ENCODE assay signal across 25 cellular contexts in the genomic region with DNA sequence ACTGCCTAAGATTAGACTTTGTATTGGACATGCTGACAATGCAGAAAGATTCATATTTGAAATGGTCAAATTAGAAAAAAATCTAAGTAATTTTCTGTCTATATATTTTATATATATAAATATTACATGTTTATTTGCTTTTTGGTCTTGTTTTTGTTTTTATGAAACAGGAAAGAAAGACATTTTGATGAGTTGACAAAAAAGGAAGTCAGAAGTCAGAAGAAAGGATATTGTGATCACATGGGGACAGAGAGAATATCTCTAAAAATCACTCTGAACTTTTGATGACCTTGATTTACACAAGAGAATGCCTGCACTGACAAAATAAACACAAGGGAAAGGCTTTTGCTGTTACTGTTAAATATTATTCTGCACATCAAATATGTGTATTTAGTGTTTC.
A peak's percentile ranks its signal among the peaks of the same experiment; 100 is the strongest.
DNase-seq lines count a peak whose midpoint lies in the region; ATAC-seq, FAIRE-seq and TF ChIP-seq lines count a peak whose summit lies in the region.
"Had no signal": no experiment of that assay in that cellular context is flagged by ENCODE, and none has a peak within 500 bp of the region (broad histone marks: within the 10 kb centered on the region; RNA-seq: fewer than 3 reads in every experiment).

No MANE protein-coding gene starts in this region.

- no peak overlapping the region for H3K9ac ChIP-seq in HepG2 (ENCODE audit: insufficient read depth, low read depth, low read length)
- H3K9ac ChIP-seq in MM.1S (ENCODE audit: low read length) = no peak overlapping the region
- H3K9ac ChIP-seq: BLaER1 treated with 17β-estradiol and CSF1 and Interleukin-3, amounts not matched to agents 10 nM and 100 nM; GM23248 had no signal

- no peak overlapping the region for H3K27ac Mint-ChIP-seq in Caco-2 (ENCODE audit: unreplicated experiment)
- H3K27ac Mint-ChIP-seq: CD14-positive monocyte; CD4-positive, alpha-beta T cell; H9; HFFc6 had no signal

- TF ChIP-seq CTCF in HepG2 (CRISPR knock-in tag; IDR thresholded peaks at IDR 0.05) (no peak), right lobe of liver (IDR thresholded peaks at IDR 0.05) (no peak), MM.1S (IDR thresholded peaks at IDR 0.05; ENCODE audit: low read length) (no peak), Caco-2 (IDR thresholded peaks at IDR 0.05; ENCODE audit: insufficient read depth in 1 of 2, low read depth in 1 of 2, low read length in 1 of 2, severe bottlenecking in 1 of 2, unreplicated experiment in 1 of 2) (no peak)

- peaks cover 9% of the 10 kb centered on the region for H3K9me3 Mint-ChIP-seq in Caco-2 (ENCODE audit: unreplicated experiment)

- H3K36me3 ChIP-seq in HepG2 (replicated peaks in 1 of 2; ENCODE audit: control insufficient read depth in 1 of 2, insufficient read depth in 2 of 2, low read length in 2 of 2) = no peaks in the 10 kb centered on the region
- H3K36me3 ChIP-seq in right lobe of liver = no peaks in the 10 kb centered on the region
- no peaks in the 10 kb centered on the region for H3K36me3 ChIP-seq in MM.1S (replicated peaks; ENCODE audit: insufficient read depth, low read length)
- no peaks in the 10 kb centered on the region for H3K36me3 ChIP-seq in Caco-2 (ENCODE audit: control insufficient read depth, insufficient read depth, low read length)
- H3K36me3 ChIP-seq: BE2C; BLaER1 treated with 17β-estradiol and CSF1 and Interleukin-3, amounts not matched to agents 10 nM and 100 nM had no signal

- intact Hi-C loops in HepG2 (cut with micrococcal nuclease; ENCODE audit: unreplicated experiment) (no loop called here), right lobe of liver (cut with DNase I) (no loop called here), Caco-2 (cut with micrococcal nuclease; ENCODE audit: unreplicated experiment) (no loop called here)

- no TSS peak for BruUV-seq in HepG2 (replicated peaks; lab: Mats Ljungman, UMichigan)
- BruUV-seq in Caco-2 (replicated peaks; lab: Mats Ljungman, UMichigan) = no TSS peak

- no peak for ATAC-seq in HepG2
- no peak for ATAC-seq in right lobe of liver
- ATAC-seq in GM21825 (IDR thresholded peaks at IDR 0.05; ENCODE audit: unreplicated experiment) = no peak
- no peak for ATAC-seq in GM21447 (IDR thresholded peaks at IDR 0.05; ENCODE audit: unreplicated experiment)
- ATAC-seq: GM12878 had no signal

- no peak for TF ChIP-seq EP300 in HepG2 (IDR thresholded peaks at IDR 0.05; ENCODE audit: low read depth in 2 of 2, low read length in 2 of 2)
- TF ChIP-seq EP300 in HepG2 (CRISPR knock-in tag; IDR thresholded peaks at IDR 0.05; ENCODE audit: borderline replicate concordance) = no peak

- POLR2A ChIA-PET in HepG2 (lab: Yijun Ruan, JAX) = no interaction called here
- POLR2A ChIA-PET in Caco-2 (lab: Charles Lee) = no interaction called here

- peaks cover 7% of the 10 kb centered on the region; the same call in 1 of the 2 replicates for H3K9me3 ChIP-seq in HepG2 (ENCODE audit: low read length)
- H3K9me3 ChIP-seq in right lobe of liver = no peaks in the 10 kb centered on the region
- no peaks in the 10 kb centered on the region for H3K9me3 ChIP-seq in MM.1S (replicated peaks; ENCODE audit: insufficient read depth, low read length)
- H3K9me3 ChIP-seq in Caco-2 = no peaks in the 10 kb centered on the region
- H3K9me3 ChIP-seq: BE2C had no signal

- H4K20me1 ChIP-seq in HepG2 (ENCODE audit: insufficient read depth, low read length) (no peaks in the 10 kb centered on the region), MM.1S (ENCODE audit: insufficient read depth, low read length) (no peaks in the 10 kb centered on the region)
- H4K20me1 ChIP-seq: BLaER1 treated with 17β-estradiol and CSF1 and Interleukin-3, amounts not matched to agents 10 nM and 100 nM had no signal

- H3K4me2 ChIP-seq in HepG2 (ENCODE audit: low read depth, low read length) (no peak overlapping the region), MM.1S (ENCODE audit: low read depth, low read length) (no peak overlapping the region)

- in situ Hi-C loops in HepG2 (cut with HindIII; ENCODE audit: extremely low pct_ligation_motif_present, low pct_unique_long_range_greater_than_20kb) = no loop called here

- H3K79me2 ChIP-seq in HepG2 (ENCODE audit: insufficient read depth, low read length) = no peaks in the 10 kb centered on the region
- H3K79me2 ChIP-seq in MM.1S (ENCODE audit: low read length) = no peaks in the 10 kb centered on the region

- H3K4me3 Mint-ChIP-seq in Caco-2 (ENCODE audit: unreplicated experiment) = no peak overlapping the region
- H3K4me3 Mint-ChIP-seq: CD14-positive monocyte; CD4-positive, alpha-beta T cell; H9; HFFc6 had no signal

- no peaks in the 10 kb centered on the region for H3K4me1 Mint-ChIP-seq in Caco-2 (ENCODE audit: low read depth, unreplicated experiment)
- H3K4me1 Mint-ChIP-seq: CD14-positive monocyte, H9 had no signal

- no peaks in the 10 kb centered on the region for H3K36me3 Mint-ChIP-seq in Caco-2 (ENCODE audit: insufficient read depth, unreplicated experiment)
- H3K36me3 Mint-ChIP-seq: CD14-positive monocyte had no signal

- H3K27ac ChIP-seq in HepG2 (ENCODE audit: extremely low read length, insufficient read depth, low read length) (no peak overlapping the region), right lobe of liver (no peak overlapping the region), MM.1S (ENCODE audit: low read length) (no peak overlapping the region)
- H3K27ac ChIP-seq: 22Rv1; BLaER1 treated with 17β-estradiol and CSF1 and Interleukin-3, amounts not matched to agents 10 nM and 100 nM; GM23248 had no signal

- H3K27me3 ChIP-seq in HepG2 (ENCODE audit: control insufficient read depth in 1 of 2, insufficient read depth in 2 of 2, low read length in 2 of 2) = no peaks in the 10 kb centered on the region
- H3K27me3 ChIP-seq in right lobe of liver = no peaks in the 10 kb centered on the region
- H3K27me3 ChIP-seq in MM.1S (replicated peaks; ENCODE audit: insufficient read depth, low read length) = no peaks in the 10 kb centered on the region
- no peaks in the 10 kb centered on the region for H3K27me3 ChIP-seq in Caco-2 (replicated peaks; ENCODE audit: control insufficient read depth, insufficient read depth, low read length)
- H3K27me3 ChIP-seq: BE2C; BLaER1 treated with 17β-estradiol and CSF1 and Interleukin-3, amounts not matched to agents 10 nM and 100 nM had no signal

- TF ChIP-seq RAD21 in HepG2 (CRISPR knock-in tag; IDR thresholded peaks at IDR 0.05) = no peak

- H3K9me2 ChIP-seq in MM.1S (replicated peaks; ENCODE audit: insufficient read depth, low read length) = no peaks in the 10 kb centered on the region

- CTCF ChIA-PET in HepG2 (lab: Yijun Ruan, JAX; ENCODE audit: low intra/inter-chr PET ratio, low total read pairs) (no interaction called here), Caco-2 (lab: Charles Lee) (no interaction called here)

- no peak for FAIRE-seq in HepG2 (lab: Jason Lieb, UNC)
- FAIRE-seq: A204.1, GM12878, GM19239 had no signal

- H3K27me3 Mint-ChIP-seq in Caco-2 (ENCODE audit: insufficient read depth, unreplicated experiment) = peaks cover 3% of the 10 kb centered on the region
- H3K27me3 Mint-ChIP-seq: CD4-positive, alpha-beta T cell had no signal

- H3K4me3 ChIP-seq in HepG2 (replicated peaks in 1 of 3; ENCODE audit: insufficient read depth in 1 of 3, low read depth in 2 of 3, low read length in 3 of 3) (no peak overlapping the region), right lobe of liver (no peak overlapping the region), MM.1S (ENCODE audit: low read length) (no peak overlapping the region), Caco-2 (ENCODE audit: low read depth, low read length) (no peak overlapping the region)
- H3K4me3 ChIP-seq: BLaER1 treated with 17β-estradiol and CSF1 and Interleukin-3, amounts not matched to agents 10 nM and 100 nM; GM12878; GM23248 had no signal

- H3K4me1 ChIP-seq in HepG2 (ENCODE audit: insufficient read depth, low read length) = no peaks in the 10 kb centered on the region
- no peaks in the 10 kb centered on the region for H3K4me1 ChIP-seq in right lobe of liver
- H3K4me1 ChIP-seq in MM.1S (ENCODE audit: low read length) = no peaks in the 10 kb centered on the region
- H3K4me1 ChIP-seq in Caco-2 = no peaks in the 10 kb centered on the region
- H3K4me1 ChIP-seq: BE2C had no signal

- DNase-seq in HepG2 (ENCODE audit: low spot score) = no peak
- no peak for DNase-seq in right lobe of liver
- DNase-seq in MM.1S = peak; percentile 16
- DNase-seq in amniotic epithelial cell (ENCODE audit: low read depth) = peak; percentile 1
- no peak for DNase-seq in SKM-1 (lab: John Stamatoyannopoulos, UW; ENCODE audit: unreplicated experiment)
- DNase-seq in Caco-2 = no peak
- DNase-seq: ACHN; AML-193; BE2C; CD4-positive, alpha-beta T cell; COR-L47; DMS153; EL; GDM1; GM23248; H9; HFFc6 had no signal

- H2AFZ ChIP-seq in HepG2 (ENCODE audit: low read length) (no peak overlapping the region), MM.1S (ENCODE audit: low read length) (no peak overlapping the region)
- H2AFZ ChIP-seq: GM23248 had no signal

- TF ChIP-seq POLR2A in HepG2 (IDR thresholded peaks at IDR 0.05; ENCODE audit: insufficient read depth in 1 of 2, low read depth in 2 of 2, low read length in 2 of 2) = no peak
- TF ChIP-seq POLR2A in right lobe of liver (IDR thresholded peaks at IDR 0.05) = no peak

- no peaks in the 10 kb centered on the region for H3F3A ChIP-seq in MM.1S (ENCODE audit: insufficient read depth, low read length)

TF ChIP-seq in HepG2, 621 proteins besides CTCF, POLR2A, EP300 and RAD21:
- TF ChIP-seq MAFK (conservative IDR thresholded peaks at IDR 0.05 in 1 of 2, IDR thresholded peaks at IDR 0.05 in 1 of 2; ENCODE audit: low read length in 2 of 2) (peak; percentile 88 to 94), MAFF (IDR thresholded peaks at IDR 0.05; ENCODE audit: low read depth, low read length) (peak; percentile 92), TEAD3 (CRISPR knock-in tag; optimal IDR thresholded peaks at IDR 0.05; ENCODE audit: borderline replicate concordance) (no peak)

Comparison
In these comparisons a context has a peak if more than half of its experiments do, and no peak if none do; other contexts are left out.
1. DNase-seq: peak in MM.1S (single experiment) and amniotic epithelial cell (single experiment); none in HepG2 (single experiment), right lobe of liver (0 of 3), SKM-1 (single experiment) and Caco-2 (0 of 2).